In genomic region chr11:118742304-118742703, GRCh38 we compare ENCODE assay signal across 22 cellular contexts.
"Had no signal": no experiment of that assay in that cellular context is flagged by ENCODE, and none has a peak within 500 bp of the region (broad histone marks: within the 10 kb centered on the region; RNA-seq: fewer than 3 reads in every experiment).

No MANE protein-coding gene starts in this region.

- H3K4me3 ChIP-seq: dorsolateral prefrontal cortex, left lung, mucosa of descending colon, thoracic aorta, uterus had no signal

- H3K4me3 Mint-ChIP-seq: activated CD4-positive, alpha-beta T cell treated with anti-CD3 and anti-CD28 coated beads, Interleukin-2, amount 10 ng/mL, durations not matched to agents 24 days and 14 days; activated naive CD8-positive, alpha-beta T cell treated with anti-CD3 and anti-CD28 coated beads, Interleukin-2, amount 10 ng/mL, durations not matched to agents 7 days and 5 days; activated T-helper 1 cell treated with anti-CD3 and anti-CD28 coated beads, Interleukin-12 subunit alpha, Interleukin-12 subunit beta, Interleukin-2, Interleukin-4 antibody, amounts not matched to agents 30 ng/mL and 10 ng/mL and 1 ng/mL, durations not matched to agents 14 hours and 24 hours and 36 hours; naive thymus-derived CD4-positive, alpha-beta T cell; stimulated activated effector memory CD8-positive, alpha-beta T cell treated with anti-CD3 and anti-CD28 coated beads, Interleukin-12 subunit alpha, Interleukin-12 subunit beta, amount 100 ng/mL, for 72 hours had no signal

- ATAC-seq: left lung; mucosa of descending colon; naive thymus-derived CD4-positive, alpha-beta T cell; stimulated activated effector memory CD8-positive, alpha-beta T cell treated with anti-CD3 and anti-CD28 coated beads, Interleukin-12 subunit alpha, Interleukin-12 subunit beta, amount 100 ng/mL, for 72 hours had no signal

- H3K36me3 ChIP-seq: left lung, thoracic aorta, uterus had no signal

- H3K27ac Mint-ChIP-seq: activated CD4-positive, alpha-beta T cell treated with anti-CD3 and anti-CD28 coated beads, Interleukin-2, amount 10 ng/mL, durations not matched to agents 24 days and 14 days; activated naive CD8-positive, alpha-beta T cell treated with anti-CD3 and anti-CD28 coated beads, Interleukin-2, amount 10 ng/mL, durations not matched to agents 7 days and 5 days; activated T-helper 1 cell treated with anti-CD3 and anti-CD28 coated beads, Interleukin-12 subunit alpha, Interleukin-12 subunit beta, Interleukin-2, Interleukin-4 antibody, amounts not matched to agents 30 ng/mL and 10 ng/mL and 1 ng/mL, durations not matched to agents 14 hours and 24 hours and 36 hours; naive thymus-derived CD4-positive, alpha-beta T cell; stimulated activated effector memory CD8-positive, alpha-beta T cell treated with anti-CD3 and anti-CD28 coated beads, Interleukin-12 subunit alpha, Interleukin-12 subunit beta, amount 100 ng/mL, for 72 hours had no signal

- H3K9ac ChIP-seq: parathyroid adenoma had no signal

- H3K79me2 ChIP-seq: parathyroid adenoma had no signal

- H2AFZ ChIP-seq: parathyroid adenoma had no signal

- H3K4me1 ChIP-seq: left lung, parathyroid adenoma, uterus had no signal

- H3K27ac ChIP-seq: dorsolateral prefrontal cortex, left lung, parathyroid adenoma, thoracic aorta, uterus had no signal

- DNase-seq: activated CD4-positive, alpha-beta T cell treated with anti-CD3 and anti-CD28 coated beads, Interleukin-2, amount 10 ng/mL, durations not matched to agents 24 days and 14 days; activated CD4-positive, CD25-positive, alpha-beta regulatory T cell; activated CD8-positive, alpha-beta memory T cell treated with anti-CD3 and anti-CD28 coated beads for 24 hours; activated naive CD4-positive, alpha-beta T cell; activated naive CD8-positive, alpha-beta T cell treated with anti-CD3 and anti-CD28 coated beads, Interleukin-2, amount 10 ng/mL, durations not matched to agents 7 days and 5 days; aorta; dorsolateral prefrontal cortex; erythroblast; islet precursor cell; left lung; mammary epithelial cell; mucosa of descending colon; naive thymus-derived CD4-positive, alpha-beta T cell; stimulated activated CD4-positive, alpha-beta T cell treated with anti-CD3 and anti-CD28 coated beads, Interleukin-12 subunit alpha, Interleukin-12 subunit beta, amount 100 ng/mL, for 4 hours; stimulated activated CD4-positive, alpha-beta T cell treated with anti-CD3 and anti-CD28 coated beads, Interleukin-2, amount 100 ng/mL, for 24 hours; T-helper 2 cell; uterus had no signal

- H3K36me3 Mint-ChIP-seq: activated naive CD8-positive, alpha-beta T cell treated with anti-CD3 and anti-CD28 coated beads, Interleukin-2, amount 10 ng/mL, durations not matched to agents 7 days and 5 days; naive thymus-derived CD4-positive, alpha-beta T cell had no signal

- H3K9me3 ChIP-seq: left lung, mucosa of descending colon, thoracic aorta, uterus had no signal

- FAIRE-seq: TTC549 had no signal

- H3K27me3 ChIP-seq: dorsolateral prefrontal cortex, left lung, uterus had no signal

- H3K9me3 Mint-ChIP-seq: activated CD4-positive, alpha-beta T cell treated with anti-CD3 and anti-CD28 coated beads, Interleukin-2, amount 10 ng/mL, durations not matched to agents 24 days and 14 days; activated T-helper 1 cell treated with anti-CD3 and anti-CD28 coated beads, Interleukin-12 subunit alpha, Interleukin-12 subunit beta, Interleukin-2, Interleukin-4 antibody, amounts not matched to agents 30 ng/mL and 10 ng/mL and 1 ng/mL, durations not matched to agents 14 hours and 24 hours and 36 hours; stimulated activated effector memory CD8-positive, alpha-beta T cell treated with anti-CD3 and anti-CD28 coated beads, Interleukin-12 subunit alpha, Interleukin-12 subunit beta, amount 100 ng/mL, for 72 hours had no signal

- H3K4me1 Mint-ChIP-seq: activated CD4-positive, alpha-beta T cell treated with anti-CD3 and anti-CD28 coated beads, Interleukin-2, amount 10 ng/mL, durations not matched to agents 24 days and 14 days; activated naive CD8-positive, alpha-beta T cell treated with anti-CD3 and anti-CD28 coated beads, Interleukin-2, amount 10 ng/mL, durations not matched to agents 7 days and 5 days; stimulated activated effector memory CD8-positive, alpha-beta T cell treated with anti-CD3 and anti-CD28 coated beads, Interleukin-12 subunit alpha, Interleukin-12 subunit beta, amount 100 ng/mL, for 72 hours had no signal

- H3K27me3 Mint-ChIP-seq: activated CD4-positive, alpha-beta T cell treated with anti-CD3 and anti-CD28 coated beads, Interleukin-2, amount 10 ng/mL, durations not matched to agents 24 days and 14 days; activated naive CD8-positive, alpha-beta T cell treated with anti-CD3 and anti-CD28 coated beads, Interleukin-2, amount 10 ng/mL, durations not matched to agents 7 days and 5 days had no signal
